Comparison of ENCODE assay signal across 1 cellular context in genomic region chr20:48597521-48598302, GRCh38.
TF ChIP-seq lines count a peak whose summit lies in the region.

No MANE protein-coding gene starts in this region.

TF ChIP-seq in K562, 482 proteins besides CTCF, POLR2A, EP300 and RAD21 (continued from another document):
- peak in 1 of 3 experiments; percentile 58; a peak in 1 of 6 replicates for TF ChIP-seq ZBTB11 (CRISPR knock-in tag; IDR thresholded peaks at IDR 0.05)
- no peak for TF ChIP-seq ZNF277 (CRISPR knock-in tag; IDR thresholded peaks at IDR 0.05; ENCODE audit: borderline replicate concordance)
